ENCODE assay signal across 6 cellular contexts in genomic region chr5:155929081-155929480, GRCh38.
"Had no signal": no experiment of that assay in that cellular context is flagged by ENCODE, and none has a peak within 500 bp of the region (broad histone marks: within the 10 kb centered on the region; RNA-seq: fewer than 3 reads in every experiment).

No MANE protein-coding gene starts in this region.

- H3K4me2 ChIP-seq: GM23338 had no signal

- H3K4me3 ChIP-seq: GM23338 had no signal

- H3K27ac ChIP-seq: HL-60 had no signal

- H2AFZ ChIP-seq: GM23338 had no signal

- ATAC-seq: GM23338, HepG2 had no signal

- DNase-seq: H9, HCEC 1CT, KBM-7 had no signal
